In the genomic region with DNA sequence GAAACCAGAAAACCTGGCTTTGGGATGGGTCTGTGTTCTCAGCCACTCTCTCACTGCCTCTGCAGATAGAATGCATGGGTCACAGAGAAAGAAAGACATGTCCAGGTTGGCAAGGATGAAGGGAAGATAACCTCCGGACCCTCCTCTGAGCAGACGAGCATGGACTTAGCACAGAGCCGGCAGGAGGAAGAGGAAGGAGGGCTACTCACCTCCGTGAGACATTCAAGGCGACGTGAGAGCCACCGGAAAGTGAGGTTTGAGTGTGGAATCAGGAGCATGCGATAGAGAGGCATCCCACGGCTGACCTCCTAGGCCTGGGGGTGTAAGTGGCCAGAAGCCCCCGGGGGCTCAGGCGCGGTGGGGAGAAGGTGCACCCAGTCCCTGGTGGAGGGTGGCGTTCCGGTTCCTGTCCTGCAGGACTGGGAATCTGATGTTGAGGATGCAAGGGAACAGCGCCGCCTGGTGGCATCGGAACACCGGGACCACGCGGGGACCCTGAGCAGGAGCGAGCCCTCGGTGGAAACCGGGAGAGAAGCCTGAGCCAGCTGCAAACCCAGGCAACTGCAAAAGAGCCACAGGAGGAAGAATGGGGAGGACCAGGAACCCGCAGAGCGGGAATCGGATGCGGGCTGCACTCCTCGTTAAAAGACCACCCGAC, we compare ENCODE assay signal across 13 cellular contexts. TPM values are rescaled to one million over a fixed set of nuclear protein-coding genes. Genes with fewer than 3 reads are reported as not detected.
"Had no signal": no experiment of that assay in that cellular context is flagged by ENCODE, and none has a peak within 500 bp of the region (broad histone marks: within the 10 kb centered on the region; RNA-seq: fewer than 3 reads in every experiment).

No MANE protein-coding gene starts in this region.

RNA-seq across cellular contexts. Expression of a gene that starts 43.5 kb away (rescaled TPM):
- total RNA-seq: activated CD4-positive, alpha-beta T cell treated with anti-CD3 and anti-CD28 coated beads for 36 hours; activated T-cell treated with anti-CD3 and anti-CD28 coated beads, Interleukin-2, amount 50 U/mL, for 72 hours; dermis microvascular lymphatic vessel endothelial cell; naive thymus-derived CD8-positive, alpha-beta T cell; neural crest cell; psoas muscle had no signal
- polyA plus RNA-seq: naive thymus-derived CD8-positive, alpha-beta T cell had no signal

RNA-seq across cellular contexts. Expression of a gene that starts 55.8 kb away (rescaled TPM):
- total RNA-seq: activated CD4-positive, alpha-beta T cell treated with anti-CD3 and anti-CD28 coated beads for 36 hours; activated T-cell treated with anti-CD3 and anti-CD28 coated beads, Interleukin-2, amount 50 U/mL, for 72 hours; body of pancreas; colonic mucosa; dermis microvascular lymphatic vessel endothelial cell; epithelial cell of proximal tubule; kidney epithelial cell; liver; naive thymus-derived CD8-positive, alpha-beta T cell; neural crest cell; psoas muscle; T-cell had no signal
- polyA plus RNA-seq: aorta; liver; naive thymus-derived CD8-positive, alpha-beta T cell; psoas muscle had no signal
